ENCODE assay signal across 1 cellular context in genomic region chr19:38908854-38909253, GRCh38.
TF ChIP-seq lines count a peak whose summit lies in the region.

No MANE protein-coding gene starts in this region.

TF ChIP-seq in GM12878, 131 proteins besides CTCF, POLR2A, EP300 and RAD21:
- peak; percentile 32; the same call in 1 of the 2 replicates for TF ChIP-seq POLR2AphosphoS2 (IDR thresholded peaks at IDR 0.05; ENCODE audit: low read depth, low read length)
- TF ChIP-seq, protein P1, sequence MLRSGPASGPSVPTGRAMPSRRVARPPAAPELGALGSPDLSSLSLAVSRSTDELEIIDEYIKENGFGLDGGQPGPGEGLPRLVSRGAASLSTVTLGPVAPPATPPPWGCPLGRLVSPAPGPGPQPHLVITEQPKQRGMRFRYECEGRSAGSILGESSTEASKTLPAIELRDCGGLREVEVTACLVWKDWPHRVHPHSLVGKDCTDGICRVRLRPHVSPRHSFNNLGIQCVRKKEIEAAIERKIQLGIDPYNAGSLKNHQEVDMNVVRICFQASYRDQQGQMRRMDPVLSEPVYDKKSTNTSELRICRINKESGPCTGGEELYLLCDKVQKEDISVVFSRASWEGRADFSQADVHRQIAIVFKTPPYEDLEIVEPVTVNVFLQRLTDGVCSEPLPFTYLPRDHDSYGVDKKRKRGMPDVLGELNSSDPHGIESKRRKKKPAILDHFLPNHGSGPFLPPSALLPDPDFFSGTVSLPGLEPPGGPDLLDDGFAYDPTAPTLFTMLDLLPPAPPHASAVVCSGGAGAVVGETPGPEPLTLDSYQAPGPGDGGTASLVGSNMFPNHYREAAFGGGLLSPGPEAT (IDR thresholded peaks at IDR 0.05; ENCODE audit: low read depth), result no peak
